Comparison of ENCODE assay signal across 11 cellular contexts in genomic region chr13:51955281-51955771, GRCh38. TPM values are rescaled to one million over a fixed set of nuclear protein-coding genes. Genes with fewer than 3 reads are reported as not detected.
DNase-seq lines count a peak whose midpoint lies in the region; ATAC-seq and TF ChIP-seq lines count a peak whose summit lies in the region.
"Had no signal": no experiment of that assay in that cellular context is flagged by ENCODE, and none has a peak within 500 bp of the region (broad histone marks: within the 10 kb centered on the region; RNA-seq: fewer than 3 reads in every experiment).

No MANE protein-coding gene starts in this region.

- H4K20me1 ChIP-seq in fibroblast of lung (ENCODE audit: control insufficient read depth, extremely low read depth, insufficient read depth, low read length): no peaks in the 10 kb centered on the region

- ATAC-seq in GM21390 (IDR thresholded peaks at IDR 0.05; ENCODE audit: unreplicated experiment): no peak
- ATAC-seq in HG03045 (IDR thresholded peaks at IDR 0.05; ENCODE audit: unreplicated experiment): no peak
- no peak for ATAC-seq in GM21576 (IDR thresholded peaks at IDR 0.05; ENCODE audit: unreplicated experiment)
- ATAC-seq: activated CD8-positive, alpha-beta T cell treated with anti-CD3 and anti-CD28 coated beads for 36 hours had no signal

- H3K9me3 ChIP-seq in MG63: no peaks in the 10 kb centered on the region
- H3K9me3 ChIP-seq in Peyer's patch: no peaks in the 10 kb centered on the region
- no peaks in the 10 kb centered on the region for H3K9me3 ChIP-seq in fibroblast of lung (ENCODE audit: control insufficient read depth, insufficient read depth, low read depth, low read length)

- H3K27ac ChIP-seq in Peyer's patch (peak overlapping the region in 3 of 4 donors; percentile 27 to 66 (median 57)), fibroblast of lung (ENCODE audit: insufficient read depth, low read length) (no peak overlapping the region)

- no peak overlapping the region for H3K4me3 ChIP-seq in MG63
- no peak overlapping the region for H3K4me3 ChIP-seq in Peyer's patch
- H3K4me3 ChIP-seq in fibroblast of lung (replicated peaks in 1 of 4; ENCODE audit: control extremely low read depth in 1 of 4, insufficient read depth in 1 of 4, low read depth in 3 of 4, low read length in 4 of 4): no peak overlapping the region

- H2AFZ ChIP-seq in fibroblast of lung (ENCODE audit: low read length): no peak overlapping the region

- H3K36me3 ChIP-seq in MG63 (no peaks in the 10 kb centered on the region), Peyer's patch (no peaks in the 10 kb centered on the region), fibroblast of lung (ENCODE audit: control insufficient read depth, insufficient read depth, low read length) (no peaks in the 10 kb centered on the region)

- DNase-seq in CD1c-positive myeloid dendritic cell (ENCODE audit: extremely low spot score): peak; percentile 33
- peak; percentile 88 for DNase-seq in MG63
- peak in 2 of 3 donors; percentile 72 to 77 for DNase-seq in Peyer's patch
- DNase-seq in fibroblast of lung (ENCODE audit: low read depth in 2 of 2): peak; percentile 6 to 14
- DNase-seq in activated gamma-delta T cell treated with Interleukin-2 at 50 U/mL for 16 hours: no peak
- DNase-seq: activated CD8-positive, alpha-beta T cell treated with anti-CD3 and anti-CD28 coated beads for 36 hours; Calu3; NCI-H82 had no signal

- no peaks in the 10 kb centered on the region for H3K79me2 ChIP-seq in fibroblast of lung (ENCODE audit: control insufficient read depth, insufficient read depth, low read length)

- H3K4me1 ChIP-seq in Peyer's patch (peaks cover 0 to 47% (median 1%) of the 10 kb centered on the region in 4 donors), fibroblast of lung (ENCODE audit: control insufficient read depth, extremely low read depth, insufficient read depth, low read length) (no peaks in the 10 kb centered on the region)

- H3K27me3 ChIP-seq in MG63 (no peaks in the 10 kb centered on the region), Peyer's patch (no peaks in the 10 kb centered on the region), fibroblast of lung (ENCODE audit: control insufficient read depth, insufficient read depth, low read length) (no peaks in the 10 kb centered on the region)

- TF ChIP-seq CTCF in Peyer's patch (IDR thresholded peaks at IDR 0.05): no peak
- TF ChIP-seq CTCF in fibroblast of lung (conservative IDR thresholded peaks at IDR 0.05 in 1 of 2, IDR thresholded peaks at IDR 0.05 in 1 of 2; ENCODE audit: low read depth in 1 of 2, low read length in 2 of 2): no peak

- H3K4me2 ChIP-seq in fibroblast of lung (ENCODE audit: extremely low read depth, insufficient read depth, low read length): no peak overlapping the region

- no peak overlapping the region for H3K9ac ChIP-seq in fibroblast of lung (ENCODE audit: insufficient read depth, low read length)

- TF ChIP-seq POLR2A in Peyer's patch (IDR thresholded peaks at IDR 0.05): no peak

RNA-seq across cellular contexts. Expression of gene ATP7B, which starts 55.9 kb away (rescaled TPM):
- total RNA-seq in MG63 (2014; rRNA removed; shearing (Covaris generic); ENCODE audit: low replicate concordance): 1.9 and 6.9 TPM in 2 replicates
- total RNA-seq in Peyer's patch: 10 to 100 TPM in 3 of 4 donors, 1 to 10 TPM in 1; 5.0 to 40.2 (median 33.0) TPM
- total RNA-seq in fibroblast of lung: 2.6 and 3.3 TPM in 2 replicates
- 1.0 and 1.7 TPM in 2 replicates for polyA plus RNA-seq in fibroblast of lung
- 0.90 and 1.7 TPM in 2 replicates for polyA plus RNA-seq in fibroblast of lung (2012)
- 0.82 and 6.6 TPM in 2 replicates for polyA minus RNA-seq in fibroblast of lung (ENCODE audit: low replicate concordance)

RNA-seq across cellular contexts. Expression of gene ALG11, which starts 56.9 kb away (rescaled TPM):
- 9.6 and 16.1 TPM in 2 replicates for total RNA-seq in MG63 (2014; rRNA removed; shearing (Covaris generic); ENCODE audit: low replicate concordance)
- total RNA-seq in Peyer's patch (10 to 100 TPM; 18.6 to 23.1 (median 21.6) TPM), fibroblast of lung (18.7 and 20.3 TPM in 2 replicates)
- polyA plus RNA-seq in fibroblast of lung: 14.7 and 21.8 TPM in 2 replicates
- 10.7 and 18.8 TPM in 2 replicates for polyA plus RNA-seq in fibroblast of lung (2012)
- polyA minus RNA-seq in fibroblast of lung (ENCODE audit: low replicate concordance): 2.1 and 3.8 TPM in 2 replicates
